ENCODE assay signal across 34 cellular contexts in the genomic region with DNA sequence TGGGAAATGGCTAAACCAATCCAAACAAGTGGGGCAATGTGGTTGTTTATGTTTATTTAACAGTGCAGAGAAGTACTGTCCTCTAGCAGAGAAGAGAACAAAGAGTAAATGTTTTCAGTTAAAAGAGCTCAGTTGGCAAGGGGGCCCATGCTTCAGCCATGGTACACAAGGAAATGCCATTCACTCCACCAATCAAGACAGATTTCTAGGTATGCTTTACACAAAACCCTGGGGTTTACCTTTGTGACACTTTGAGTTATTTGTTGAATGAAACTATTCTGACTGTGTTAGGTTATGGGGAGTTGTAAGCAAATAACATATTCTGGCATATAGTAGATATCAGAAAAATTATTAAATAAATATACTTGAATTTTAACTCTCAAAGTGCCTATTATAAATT.
"Had no signal": no experiment of that assay in that cellular context is flagged by ENCODE, and none has a peak within 500 bp of the region (broad histone marks: within the 10 kb centered on the region; RNA-seq: fewer than 3 reads in every experiment).

No MANE protein-coding gene starts in this region.

- H3K4me1 ChIP-seq: ascending aorta had no signal

- H2AFZ ChIP-seq: PC-9 had no signal

- H3K4me3 ChIP-seq: ascending aorta, cardiac muscle cell, MG63, PC-9 had no signal

- H3K36me3 ChIP-seq: ascending aorta, cardiac muscle cell, MG63, WERI-Rb-1 had no signal

- H3K27me3 ChIP-seq: ascending aorta, cardiac muscle cell, MG63 had no signal

- H3K27ac ChIP-seq: ascending aorta, cardiac muscle cell, PC-9, RWPE1, WERI-Rb-1 had no signal

- H3K9me3 ChIP-seq: ascending aorta, MG63 had no signal

- DNase-seq: activated CD4-positive, alpha-beta memory T cell treated with anti-CD3 and anti-CD28 coated beads, Interleukin-2, amount 10 ng/mL, durations not matched to agents 7 days and 5 days; activated CD4-positive, alpha-beta T cell treated with anti-CD3 and anti-CD28 coated beads for 1 hour; activated CD4-positive, alpha-beta T cell treated with anti-CD3 and anti-CD28 coated beads for 48 hours; activated CD4-positive, CD25-positive, alpha-beta regulatory T cell; activated CD8-positive, alpha-beta memory T cell treated with anti-CD3 and anti-CD28 coated beads for 24 hours; activated CD8-positive, alpha-beta memory T cell treated with anti-CD3 and anti-CD28 coated beads, Interleukin-2, amount 10 ng/mL, durations not matched to agents 7 days and 5 days; activated gamma-delta T cell; activated naive CD4-positive, alpha-beta T cell treated with Interleukin-2 at 50 U/mL for 16 hours; activated naive CD8-positive, alpha-beta T cell treated with anti-CD3 and anti-CD28 coated beads, Interleukin-2, amount 10 ng/mL, durations not matched to agents 7 days and 5 days; activated T-cell treated with anti-CD3 and anti-CD28 coated beads, Interleukin-2, amount 50 U/mL, for 1 hour; amygdala; Karpas-422; KBM-7; MG63; NCI-H1048; NCI-H1105 treated with DMSO at 0.1 percent for 48 hours; NCI-H1436; NCI-H1694 treated with DMSO at 0.1 percent for 48 hours; NCI-H2081; NCI-H2171 treated with DMSO at 0.1 percent for 48 hours; NCI-H226; NCI-H446 treated with DMSO at 0.1 percent for 48 hours; NCI-H524; NCI-H69; PC-9; SW 1271; T-helper 1 cell; T-helper 2 cell; T-helper 9 cell; WERI-Rb-1 had no signal

- H3K4me2 ChIP-seq: PC-9 had no signal

- ATAC-seq: activated CD8-positive, alpha-beta memory T cell treated with anti-CD3 and anti-CD28 coated beads, Interleukin-2, amount 10 ng/mL, durations not matched to agents 7 days and 5 days; Right ventricle myocardium inferior had no signal
